Comparison of ENCODE assay signal across 17 cellular contexts in the genomic region with DNA sequence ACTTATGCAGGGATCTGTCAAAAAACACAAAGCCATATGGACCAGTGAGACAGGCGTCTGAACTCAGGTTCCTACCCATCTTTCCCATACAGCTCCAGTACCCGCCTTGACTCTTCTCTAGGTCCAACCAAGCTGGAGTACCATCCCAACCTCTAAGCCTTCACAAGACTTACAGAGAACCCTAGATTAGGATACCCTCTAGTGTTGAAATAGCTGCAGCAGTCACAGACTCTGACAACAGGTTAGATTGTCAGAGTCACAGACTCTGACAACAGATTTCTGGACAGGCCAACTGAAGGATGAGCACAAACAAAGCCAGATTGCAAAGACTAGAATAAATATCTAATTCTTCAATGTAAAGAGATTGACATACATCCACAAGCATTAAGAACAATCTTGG.
DNase-seq lines count a peak whose midpoint lies in the region; ATAC-seq and TF ChIP-seq lines count a peak whose summit lies in the region.
"Had no signal": no experiment of that assay in that cellular context is flagged by ENCODE, and none has a peak within 500 bp of the region (broad histone marks: within the 10 kb centered on the region; RNA-seq: fewer than 3 reads in every experiment).

No MANE protein-coding gene starts in this region.

- POLR2A ChIA-PET in AG04450 (lab: Yijun Ruan, JAX), result no interaction called here
- POLR2A ChIA-PET in naive thymus-derived CD8-positive, alpha-beta T cell (lab: Charles Lee), result no interaction called here

- no peak for DNase-seq in AG04450 (ENCODE audit: low read depth, low spot score)
- DNase-seq in H7, result peak; percentile 16
- no peak for DNase-seq in WERI-Rb-1
- no peak for DNase-seq in hepatocyte (ENCODE audit: low spot score)
- no peak for DNase-seq in naive thymus-derived CD8-positive, alpha-beta T cell
- DNase-seq in NAMALWA (ENCODE audit: low spot score), result no peak
- DNase-seq: immature natural killer cell, midbrain, NCI-H1048, NCI-H226, occipital lobe, PC-3 had no signal

- H3K9me2 ChIP-seq in hepatocyte (replicated peaks; ENCODE audit: insufficient read depth), result no peaks in the 10 kb centered on the region

- peaks cover 0 to 25% (median 7%) of the 10 kb centered on the region in 9 donors for H3K9me3 Mint-ChIP-seq in naive thymus-derived CD8-positive, alpha-beta T cell

- no peaks in the 10 kb centered on the region for H4K20me1 ChIP-seq in hepatocyte (ENCODE audit: insufficient read depth, poor library complexity, severe bottlenecking)

- 89% methylated on average over 2 of the region's 2 CpGs for WGBS in hepatocyte (ENCODE audit: low lambda C conversion rate, missing lambda C conversion rate)

- H3K36me3 ChIP-seq in H7 (replicated peaks; ENCODE audit: control insufficient read depth, insufficient read depth, low read length), result no peaks in the 10 kb centered on the region
- no peaks in the 10 kb centered on the region for H3K36me3 ChIP-seq in WERI-Rb-1
- H3K36me3 ChIP-seq in hepatocyte (replicated peaks; ENCODE audit: insufficient read depth, low read depth), result no peaks in the 10 kb centered on the region
- H3K36me3 ChIP-seq: ascending aorta had no signal

- H3K4me3 Mint-ChIP-seq in naive thymus-derived CD8-positive, alpha-beta T cell, result no peak overlapping the region
- H3K4me3 Mint-ChIP-seq: B cell; immature natural killer cell; stimulated activated naive CD8-positive, alpha-beta T cell treated with anti-CD3 and anti-CD28 coated beads, Interleukin-15, Interleukin-2, amounts not matched to agents 100 ng/mL and 50 ng/mL, for 24 hours had no signal

- no peak overlapping the region for H3K4me2 ChIP-seq in hepatocyte

- no peak overlapping the region for H3K27ac ChIP-seq in AG04450 (ENCODE audit: low read depth, low read length)
- H3K27ac ChIP-seq in WERI-Rb-1, result no peak overlapping the region
- H3K27ac ChIP-seq in hepatocyte, result no peak overlapping the region
- H3K27ac ChIP-seq: ascending aorta had no signal

- H3K79me2 ChIP-seq in hepatocyte, result no peaks in the 10 kb centered on the region

- TF ChIP-seq CTCF in AG04450 (IDR thresholded peaks at IDR 0.05; ENCODE audit: low read depth, low read length), result peak; percentile 11; the same call in 1 of the 2 replicates
- TF ChIP-seq CTCF in WERI-Rb-1 (IDR thresholded peaks at IDR 0.05; ENCODE audit: low read depth, low read length), result peak; percentile 42
- peak; percentile 14 for TF ChIP-seq CTCF in hepatocyte (IDR thresholded peaks at IDR 0.05; ENCODE audit: poor library complexity)

- no peak overlapping the region for H2AFZ ChIP-seq in hepatocyte

- H3K36me3 Mint-ChIP-seq in naive thymus-derived CD8-positive, alpha-beta T cell, result peaks cover 0 to 10% (median 0%) of the 10 kb centered on the region in 3 donors
- H3K36me3 Mint-ChIP-seq: immature natural killer cell had no signal

- peaks cover 0 to 10% (median 4%) of the 10 kb centered on the region in 5 donors for H3K27me3 Mint-ChIP-seq in naive thymus-derived CD8-positive, alpha-beta T cell
- H3K27me3 Mint-ChIP-seq: B cell; stimulated activated naive CD8-positive, alpha-beta T cell treated with anti-CD3 and anti-CD28 coated beads, Interleukin-15, Interleukin-2, amounts not matched to agents 100 ng/mL and 50 ng/mL, for 24 hours had no signal

- no peak for ATAC-seq in GM19324 (IDR thresholded peaks at IDR 0.05; ENCODE audit: low FRiP score, unreplicated experiment)
- no peak for ATAC-seq in naive thymus-derived CD8-positive, alpha-beta T cell
- no peak for ATAC-seq in GM19463 (IDR thresholded peaks at IDR 0.05; ENCODE audit: unreplicated experiment)
- ATAC-seq: PC-3 had no signal

- H3K27ac Mint-ChIP-seq in naive thymus-derived CD8-positive, alpha-beta T cell, result no peak overlapping the region
- H3K27ac Mint-ChIP-seq: B cell; immature natural killer cell; stimulated activated naive CD8-positive, alpha-beta T cell treated with anti-CD3 and anti-CD28 coated beads, Interleukin-15, Interleukin-2, amounts not matched to agents 100 ng/mL and 50 ng/mL, for 24 hours had no signal

- CTCF ChIA-PET in AG04450 (lab: Charles Lee), result interaction anchor here (1.2 to 2.2 kb wide), 2 partner anchors 209 to 259 kb away, joined by 5 to 10 read pairs; no protein-coding TSS in a partner anchor

- H3K27me3 ChIP-seq in AG04450 (ENCODE audit: control insufficient read depth, insufficient read depth, low read length) (no peaks in the 10 kb centered on the region), H7 (ENCODE audit: control insufficient read depth, insufficient read depth, low read length) (no peaks in the 10 kb centered on the region), WERI-Rb-1 (ENCODE audit: insufficient read depth, low read depth, severe bottlenecking) (no peaks in the 10 kb centered on the region), hepatocyte (no peaks in the 10 kb centered on the region)
- H3K27me3 ChIP-seq: ascending aorta had no signal

- no peaks in the 10 kb centered on the region for H3K4me1 Mint-ChIP-seq in naive thymus-derived CD8-positive, alpha-beta T cell
- H3K4me1 Mint-ChIP-seq: B cell, immature natural killer cell had no signal

- H3K9me3 ChIP-seq in AG04450 (ENCODE audit: control insufficient read depth, insufficient read depth, low read length) (no peaks in the 10 kb centered on the region), WERI-Rb-1 (ENCODE audit: severe bottlenecking) (no peaks in the 10 kb centered on the region), hepatocyte (ENCODE audit: low read depth) (no peaks in the 10 kb centered on the region)

- H3K4me3 ChIP-seq in AG04450 (ENCODE audit: low read depth, low read length) (no peak overlapping the region), H7 (ENCODE audit: insufficient read depth, low read depth, low read length) (no peak overlapping the region), WERI-Rb-1 (ENCODE audit: low read depth, low read length) (no peak overlapping the region), hepatocyte (no peak overlapping the region)
- H3K4me3 ChIP-seq: ascending aorta had no signal

- no peaks in the 10 kb centered on the region for H3K4me1 ChIP-seq in hepatocyte (ENCODE audit: insufficient read depth)
- H3K4me1 ChIP-seq: ascending aorta had no signal
